Comparison of ENCODE assay signal across 18 cellular contexts in genomic region chr10:91574236-91574635, GRCh38. TPM values are rescaled to one million over a fixed set of nuclear protein-coding genes. Genes with fewer than 3 reads are reported as not detected.
"Had no signal": no experiment of that assay in that cellular context is flagged by ENCODE, and none has a peak within 500 bp of the region (broad histone marks: within the 10 kb centered on the region; RNA-seq: fewer than 3 reads in every experiment).

No MANE protein-coding gene starts in this region.

- H2AFZ ChIP-seq: neural progenitor cell had no signal

- H3K27me3 ChIP-seq: colonic mucosa, esophagus squamous epithelium, heart left ventricle, neural progenitor cell, ovary, right lobe of liver, spleen had no signal

- ATAC-seq: natural killer cell treated with Interleukin-12 subunit alpha and Interleukin-12 subunit beta and Interleukin-15 and Interleukin-18, amount 100 ng/mL, for 72 hours; right lobe of liver; stimulated activated memory B cell treated with anti-CD40 and anti-IgM and Interleukin-4, amounts not matched to agents 10 μg/mL and 1 μg/mL and 100 μg/mL, for 72 hours had no signal

- H3K27ac ChIP-seq: colonic mucosa, epithelial cell of prostate, esophagus squamous epithelium, lower lobe of right lung, neural progenitor cell, ovary, right lobe of liver, spleen had no signal

- DNase-seq: cerebellar nuclear complex; colonic mucosa; effector CD8-positive, alpha-beta T cell; esophagus squamous epithelium; foreskin fibroblast; heart left ventricle; lower lobe of right lung; midbrain; ovary; right lobe of liver; spleen; stimulated activated CD4-positive, alpha-beta T cell treated with anti-CD3 and anti-CD28 coated beads, Interleukin-15, amount 100 ng/mL, for 24 hours; stimulated activated CD4-positive, alpha-beta T cell treated with anti-CD3 and anti-CD28 coated beads, Interleukin-1b, Interleukin-23, amount 100 ng/mL, for 48 hours; stimulated activated CD4-positive, alpha-beta T cell treated with anti-CD3 and anti-CD28 coated beads, Interleukin-4, amount 100 ng/mL, for 24 hours had no signal

- H3K9ac ChIP-seq: neural progenitor cell had no signal

- H3K4me1 ChIP-seq: colonic mucosa, esophagus squamous epithelium, lower lobe of right lung, right lobe of liver, spleen had no signal

- H3K36me3 ChIP-seq: colonic mucosa, esophagus squamous epithelium, heart left ventricle, lower lobe of right lung, neural progenitor cell, ovary, right lobe of liver, spleen had no signal

- H3K4me3 ChIP-seq: colonic mucosa, esophagus squamous epithelium, heart left ventricle, lower lobe of right lung, neural progenitor cell, ovary, right lobe of liver, spleen had no signal

- H3K9me3 ChIP-seq: colonic mucosa, esophagus squamous epithelium, lower lobe of right lung, ovary, right lobe of liver, spleen had no signal

- H3K4me2 ChIP-seq: neural progenitor cell had no signal

RNA-seq across cellular contexts. Expression of gene PPP1R3C, which starts 58.6 kb away (rescaled TPM):
- total RNA-seq: natural killer cell treated with Interleukin-12 subunit alpha and Interleukin-12 subunit beta and Interleukin-15 and Interleukin-18, amount 100 ng/mL, for 72 hours had no signal
